Comparison of ENCODE assay signal across 9 cellular contexts in the genomic region with DNA sequence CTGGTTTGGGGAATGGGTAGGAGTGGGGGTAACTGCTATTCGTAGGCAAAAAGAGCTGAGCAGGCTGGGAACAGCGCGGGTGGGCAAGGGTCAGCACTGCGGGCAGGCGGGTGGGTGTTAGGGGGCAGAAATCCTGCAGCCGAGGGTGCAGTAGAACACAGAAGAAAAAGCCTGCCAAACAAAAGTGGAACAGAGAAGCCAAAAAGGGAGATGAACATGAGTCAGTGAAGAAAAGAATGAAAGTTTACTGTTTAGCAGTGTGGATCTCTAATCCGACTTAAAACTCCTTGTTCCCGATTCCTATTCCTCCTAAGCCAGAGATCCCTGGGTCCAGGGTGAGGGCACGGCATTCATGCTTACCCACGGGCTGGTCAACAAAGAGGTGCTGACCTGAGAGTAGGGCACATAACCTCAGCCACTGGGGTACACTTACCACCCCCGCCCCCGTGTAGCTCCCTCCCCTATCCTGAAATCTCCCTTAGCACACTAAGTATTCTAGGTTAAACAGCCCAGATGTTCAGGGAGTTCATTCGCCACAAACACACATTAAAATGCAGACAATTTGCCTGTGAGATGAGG. TPM values are rescaled to one million over a fixed set of nuclear protein-coding genes. Genes with fewer than 3 reads are reported as not detected.
DNase-seq lines count a peak whose midpoint lies in the region; ATAC-seq and TF ChIP-seq lines count a peak whose summit lies in the region.
"Had no signal": no experiment of that assay in that cellular context is flagged by ENCODE, and none has a peak within 500 bp of the region (broad histone marks: within the 10 kb centered on the region; RNA-seq: fewer than 3 reads in every experiment).

No MANE protein-coding gene starts in this region.

- H3K4me1 Mint-ChIP-seq in CD4-positive, CD25-positive, alpha-beta regulatory T cell: peaks cover 31 to 71% (median 51%) of the 10 kb centered on the region in 4 donors
- peaks cover 55 to 90% (median 74%) of the 10 kb centered on the region in 4 donors for H3K4me1 Mint-ChIP-seq in naive thymus-derived CD8-positive, alpha-beta T cell

- no peaks in the 10 kb centered on the region for H3K9me3 ChIP-seq in CD4-positive, CD25-positive, alpha-beta regulatory T cell (ENCODE audit: control insufficient read depth in 2 of 2, low read length in 2 of 2)
- H3K9me3 ChIP-seq in MG63: no peaks in the 10 kb centered on the region

- H3K4me1 ChIP-seq in CD4-positive, CD25-positive, alpha-beta regulatory T cell (ENCODE audit: control insufficient read depth, insufficient read depth, low read length, poor library complexity, severe bottlenecking): peaks cover 72% of the 10 kb centered on the region

- peak in 2 of 3 donors; percentile 44 to 65 for DNase-seq in CD4-positive, CD25-positive, alpha-beta regulatory T cell
- DNase-seq in coronary artery (ENCODE audit: low spot score): peak; percentile 43
- DNase-seq in naive thymus-derived CD8-positive, alpha-beta T cell: peak in 2 of 10 donors; percentile 33 to 38
- no peak for DNase-seq in NAMALWA (ENCODE audit: low spot score)
- DNase-seq in MG63: no peak
- DNase-seq in NCI-H524 treated with DMSO at 0.1 percent for 48 hours (lab: John Stamatoyannopoulos, UW): no peak
- DNase-seq in GM10248 (ENCODE audit: extremely low spot score): no peak
- DNase-seq: left cardiac atrium had no signal

- peaks cover 68% of the 10 kb centered on the region for H3K36me3 Mint-ChIP-seq in CD4-positive, CD25-positive, alpha-beta regulatory T cell
- H3K36me3 Mint-ChIP-seq in naive thymus-derived CD8-positive, alpha-beta T cell: peaks cover 47 to 79% (median 61%) of the 10 kb centered on the region in 3 donors

- peaks cover 45% of the 10 kb centered on the region for H3K36me3 ChIP-seq in CD4-positive, CD25-positive, alpha-beta regulatory T cell (ENCODE audit: control insufficient read depth, insufficient read depth, low read length)
- no peaks in the 10 kb centered on the region for H3K36me3 ChIP-seq in MG63

- peak in 1 of 2 donors; percentile 4 for ATAC-seq in CD4-positive, CD25-positive, alpha-beta regulatory T cell (ENCODE audit: low read depth in 2 of 2)
- peak; percentile 8 for ATAC-seq in HG03432 (IDR thresholded peaks at IDR 0.05; ENCODE audit: unreplicated experiment)
- peak in 1 of 2 donors; percentile 8 for ATAC-seq in naive thymus-derived CD8-positive, alpha-beta T cell

- no peaks in the 10 kb centered on the region for H3K27me3 Mint-ChIP-seq in CD4-positive, CD25-positive, alpha-beta regulatory T cell
- no peaks in the 10 kb centered on the region for H3K27me3 Mint-ChIP-seq in naive thymus-derived CD8-positive, alpha-beta T cell

- peak overlapping the region; percentile 100 for H3K27ac Mint-ChIP-seq in CD4-positive, CD25-positive, alpha-beta regulatory T cell
- H3K27ac Mint-ChIP-seq in naive thymus-derived CD8-positive, alpha-beta T cell: peak overlapping the region; percentile 94 to 100 (median 100)

- peaks cover 0 to 4% (median 0%) of the 10 kb centered on the region in 7 donors for H3K9me3 Mint-ChIP-seq in CD4-positive, CD25-positive, alpha-beta regulatory T cell
- H3K9me3 Mint-ChIP-seq in naive thymus-derived CD8-positive, alpha-beta T cell: peaks cover 0 to 4% (median 0%) of the 10 kb centered on the region in 9 donors

- CTCF ChIA-PET in GM10248 (lab: Yijun Ruan, JAX): interaction anchor here (0.9 to 17.7 kb wide), 10 partner anchors 10 to 263 kb away, joined by 3 to 316 read pairs (median 9); no protein-coding TSS in a partner anchor

- H3K27me3 ChIP-seq in CD4-positive, CD25-positive, alpha-beta regulatory T cell (ENCODE audit: control insufficient read depth, insufficient read depth, low read length): no peaks in the 10 kb centered on the region
- peaks cover 18% of the 10 kb centered on the region for H3K27me3 ChIP-seq in MG63

- H3K4me3 ChIP-seq in CD4-positive, CD25-positive, alpha-beta regulatory T cell (ENCODE audit: low read depth, low read length): peak overlapping the region; percentile 100
- H3K4me3 ChIP-seq in coronary artery (peak overlapping the region; percentile 58), MG63 (no peak overlapping the region)

- POLR2A ChIA-PET in naive thymus-derived CD8-positive, alpha-beta T cell (lab: Charles Lee): interaction anchor here (0.6 to 22.1 kb wide), 49 partner anchors 10 to 582 kb away, joined by 3 to 3070 read pairs (median 9); a partner anchor contains a TSS
- POLR2A ChIA-PET in GM10248 (lab: Yijun Ruan, JAX): interaction anchor here (0.9 to 3.9 kb wide), 2 partner anchors 10 to 14 kb away, joined by 3 to 21 read pairs; no protein-coding TSS in a partner anchor

- peak overlapping the region; percentile 98 to 100 (median 99) for H3K4me3 Mint-ChIP-seq in CD4-positive, CD25-positive, alpha-beta regulatory T cell
- H3K4me3 Mint-ChIP-seq in naive thymus-derived CD8-positive, alpha-beta T cell: peak overlapping the region; percentile 87 to 100 (median 98)

- TF ChIP-seq CTCF in coronary artery (IDR thresholded peaks at IDR 0.05): no peak
- no peak for TF ChIP-seq CTCF in GM10248 (IDR thresholded peaks at IDR 0.05; ENCODE audit: control extremely low read depth, extremely low read depth, low read depth, missing control alignments)

- H3K27ac ChIP-seq in CD4-positive, CD25-positive, alpha-beta regulatory T cell (ENCODE audit: insufficient read depth, low read length, poor library complexity, severe bottlenecking): peak overlapping the region; percentile 100
- H3K27ac ChIP-seq in coronary artery: no peak overlapping the region

RNA-seq across cellular contexts. Expression of a gene that starts 27.1 kb away (rescaled TPM):
- total RNA-seq in CD4-positive, CD25-positive, alpha-beta regulatory T cell: 0.52 TPM
- polyA plus RNA-seq in CD4-positive, CD25-positive, alpha-beta regulatory T cell: 1 to 10 TPM; 1.5 to 3.2 (median 2.7) TPM
- total RNA-seq in naive thymus-derived CD8-positive, alpha-beta T cell: not detected
- polyA plus RNA-seq in naive thymus-derived CD8-positive, alpha-beta T cell: not detected
- not detected in 2 replicates for total RNA-seq in MG63 (2014; rRNA removed; shearing (Covaris generic); ENCODE audit: low replicate concordance)
- total RNA-seq: left cardiac atrium had no signal

RNA-seq across cellular contexts. Expression of a gene that starts 48.6 kb away (rescaled TPM):
- not detected for total RNA-seq in CD4-positive, CD25-positive, alpha-beta regulatory T cell
- polyA plus RNA-seq in CD4-positive, CD25-positive, alpha-beta regulatory T cell: under 1 TPM in 1 of 4 donors, not detected in 3; 0.49 TPM
- total RNA-seq in naive thymus-derived CD8-positive, alpha-beta T cell: not detected
- not detected for polyA plus RNA-seq in naive thymus-derived CD8-positive, alpha-beta T cell
- total RNA-seq in MG63 (2014; rRNA removed; shearing (Covaris generic); ENCODE audit: low replicate concordance): not detected in 2 replicates
- total RNA-seq: left cardiac atrium had no signal

RNA-seq across cellular contexts. Expression of a gene that starts 57.0 kb away (rescaled TPM):
- total RNA-seq in CD4-positive, CD25-positive, alpha-beta regulatory T cell: 58.0 TPM
- polyA plus RNA-seq in CD4-positive, CD25-positive, alpha-beta regulatory T cell: 10 to 100 TPM; 22.4 to 30.4 (median 28.6) TPM
- 10 to 100 TPM; 48.6 to 57.4 TPM for total RNA-seq in naive thymus-derived CD8-positive, alpha-beta T cell
- polyA plus RNA-seq in naive thymus-derived CD8-positive, alpha-beta T cell: 10 to 100 TPM; 10.2 to 23.3 (median 10.2) TPM
- 0.96 and 3.6 TPM in 2 replicates for total RNA-seq in MG63 (2014; rRNA removed; shearing (Covaris generic); ENCODE audit: low replicate concordance)

Comparison
In these comparisons a context has a peak if more than half of its experiments do, and no peak if none do; other contexts are left out.
1. DNase-seq: peak in CD4-positive, CD25-positive, alpha-beta regulatory T cell (2 of 3) and coronary artery (single experiment); none in NAMALWA (single experiment), MG63 (single experiment), NCI-H524 treated with DMSO at 0.1 percent for 48 hours (single experiment) and GM10248 (single experiment).
2. RNA of a gene that starts 57.0 kb away (total RNA-seq): 58.0 TPM in CD4-positive, CD25-positive, alpha-beta regulatory T cell (single experiment) and 48.6 to 57.4 TPM in naive thymus-derived CD8-positive, alpha-beta T cell; 0.96 to 3.6 TPM in MG63; every median in the first group is over 10 times any median in the second.